Comparison of ENCODE assay signal across 1 cellular context in genomic region chr16:68244903-68245853, GRCh38.
TF ChIP-seq lines count a peak whose summit lies in the region.

TSS of gene PLA2G15 (plus strand) at chr16:68245373. CDS start at chr16:68245427, 54 bp downstream.

TF ChIP-seq in K562, 482 proteins besides CTCF, POLR2A, EP300 and RAD21 (continued from another document):
- TF ChIP-seq, protein P1, sequence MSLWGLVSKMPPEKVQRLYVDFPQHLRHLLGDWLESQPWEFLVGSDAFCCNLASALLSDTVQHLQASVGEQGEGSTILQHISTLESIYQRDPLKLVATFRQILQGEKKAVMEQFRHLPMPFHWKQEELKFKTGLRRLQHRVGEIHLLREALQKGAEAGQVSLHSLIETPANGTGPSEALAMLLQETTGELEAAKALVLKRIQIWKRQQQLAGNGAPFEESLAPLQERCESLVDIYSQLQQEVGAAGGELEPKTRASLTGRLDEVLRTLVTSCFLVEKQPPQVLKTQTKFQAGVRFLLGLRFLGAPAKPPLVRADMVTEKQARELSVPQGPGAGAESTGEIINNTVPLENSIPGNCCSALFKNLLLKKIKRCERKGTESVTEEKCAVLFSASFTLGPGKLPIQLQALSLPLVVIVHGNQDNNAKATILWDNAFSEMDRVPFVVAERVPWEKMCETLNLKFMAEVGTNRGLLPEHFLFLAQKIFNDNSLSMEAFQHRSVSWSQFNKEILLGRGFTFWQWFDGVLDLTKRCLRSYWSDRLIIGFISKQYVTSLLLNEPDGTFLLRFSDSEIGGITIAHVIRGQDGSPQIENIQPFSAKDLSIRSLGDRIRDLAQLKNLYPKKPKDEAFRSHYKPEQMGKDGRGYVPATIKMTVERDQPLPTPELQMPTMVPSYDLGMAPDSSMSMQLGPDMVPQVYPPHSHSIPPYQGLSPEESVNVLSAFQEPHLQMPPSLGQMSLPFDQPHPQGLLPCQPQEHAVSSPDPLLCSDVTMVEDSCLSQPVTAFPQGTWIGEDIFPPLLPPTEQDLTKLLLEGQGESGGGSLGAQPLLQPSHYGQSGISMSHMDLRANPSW (CRISPR knock-in tag; IDR thresholded peaks at IDR 0.05) = no peak
- TF ChIP-seq, protein P2, sequence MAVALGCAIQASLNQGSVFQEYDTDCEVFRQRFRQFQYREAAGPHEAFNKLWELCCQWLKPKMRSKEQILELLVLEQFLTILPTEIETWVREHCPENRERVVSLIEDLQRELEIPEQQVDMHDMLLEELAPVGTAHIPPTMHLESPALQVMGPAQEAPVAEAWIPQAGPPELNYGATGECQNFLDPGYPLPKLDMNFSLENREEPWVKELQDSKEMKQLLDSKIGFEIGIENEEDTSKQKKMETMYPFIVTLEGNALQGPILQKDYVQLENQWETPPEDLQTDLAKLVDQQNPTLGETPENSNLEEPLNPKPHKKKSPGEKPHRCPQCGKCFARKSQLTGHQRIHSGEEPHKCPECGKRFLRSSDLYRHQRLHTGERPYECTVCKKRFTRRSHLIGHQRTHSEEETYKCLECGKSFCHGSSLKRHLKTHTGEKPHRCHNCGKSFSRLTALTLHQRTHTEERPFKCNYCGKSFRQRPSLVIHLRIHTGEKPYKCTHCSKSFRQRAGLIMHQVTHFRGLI (CRISPR knock-in tag; IDR thresholded peaks at IDR 0.05) = no peak
- TF ChIP-seq ZNF140 (CRISPR knock-in tag; IDR thresholded peaks at IDR 0.05) = no peak
- TF ChIP-seq ZNF584 (CRISPR knock-in tag; IDR thresholded peaks at IDR 0.05; ENCODE audit: low read depth) = no peak
- TF ChIP-seq SMAD1 (IDR thresholded peaks at IDR 0.05; ENCODE audit: low read depth, low read length, partially characterized antibody) = no peak
- TF ChIP-seq RERE (CRISPR knock-in tag; IDR thresholded peaks at IDR 0.05; ENCODE audit: borderline replicate concordance) = no peak
- TF ChIP-seq FOXA3 (CRISPR knock-in tag; conservative IDR thresholded peaks at IDR 0.05 in 1 of 2, IDR thresholded peaks at IDR 0.05 in 1 of 2) = no peak
- TF ChIP-seq, protein P3, sequence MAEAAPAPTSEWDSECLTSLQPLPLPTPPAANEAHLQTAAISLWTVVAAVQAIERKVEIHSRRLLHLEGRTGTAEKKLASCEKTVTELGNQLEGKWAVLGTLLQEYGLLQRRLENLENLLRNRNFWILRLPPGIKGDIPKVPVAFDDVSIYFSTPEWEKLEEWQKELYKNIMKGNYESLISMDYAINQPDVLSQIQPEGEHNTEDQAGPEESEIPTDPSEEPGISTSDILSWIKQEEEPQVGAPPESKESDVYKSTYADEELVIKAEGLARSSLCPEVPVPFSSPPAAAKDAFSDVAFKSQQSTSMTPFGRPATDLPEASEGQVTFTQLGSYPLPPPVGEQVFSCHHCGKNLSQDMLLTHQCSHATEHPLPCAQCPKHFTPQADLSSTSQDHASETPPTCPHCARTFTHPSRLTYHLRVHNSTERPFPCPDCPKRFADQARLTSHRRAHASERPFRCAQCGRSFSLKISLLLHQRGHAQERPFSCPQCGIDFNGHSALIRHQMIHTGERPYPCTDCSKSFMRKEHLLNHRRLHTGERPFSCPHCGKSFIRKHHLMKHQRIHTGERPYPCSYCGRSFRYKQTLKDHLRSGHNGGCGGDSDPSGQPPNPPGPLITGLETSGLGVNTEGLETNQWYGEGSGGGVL (CRISPR knock-in tag; IDR thresholded peaks at IDR 0.05) = no peak
- TF ChIP-seq THRB (CRISPR knock-in tag; conservative IDR thresholded peaks at IDR 0.05) = no peak
- no peak for TF ChIP-seq NFE2 (IDR thresholded peaks at IDR 0.05; ENCODE audit: low read depth)
- TF ChIP-seq, protein P4, sequence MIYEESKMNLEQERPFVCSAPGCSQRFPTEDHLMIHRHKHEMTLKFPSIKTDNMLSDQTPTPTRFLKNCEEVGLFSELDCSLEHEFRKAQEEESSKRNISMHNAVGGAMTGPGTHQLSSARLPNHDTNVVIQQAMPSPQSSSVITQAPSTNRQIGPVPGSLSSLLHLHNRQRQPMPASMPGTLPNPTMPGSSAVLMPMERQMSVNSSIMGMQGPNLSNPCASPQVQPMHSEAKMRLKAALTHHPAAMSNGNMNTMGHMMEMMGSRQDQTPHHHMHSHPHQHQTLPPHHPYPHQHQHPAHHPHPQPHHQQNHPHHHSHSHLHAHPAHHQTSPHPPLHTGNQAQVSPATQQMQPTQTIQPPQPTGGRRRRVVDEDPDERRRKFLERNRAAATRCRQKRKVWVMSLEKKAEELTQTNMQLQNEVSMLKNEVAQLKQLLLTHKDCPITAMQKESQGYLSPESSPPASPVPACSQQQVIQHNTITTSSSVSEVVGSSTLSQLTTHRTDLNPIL (CRISPR knock-in tag; IDR thresholded peaks at IDR 0.05) = no peak
- TF ChIP-seq FUS (optimal IDR thresholded peaks at IDR 0.05; ENCODE audit: low read depth, low read length) = no peak
